Comparison of ENCODE assay signal across 30 cellular contexts in genomic region chr10:127971101-127971946, GRCh38.
"Had no signal": no experiment of that assay in that cellular context is flagged by ENCODE, and none has a peak within 500 bp of the region (broad histone marks: within the 10 kb centered on the region; RNA-seq: fewer than 3 reads in every experiment).

No MANE protein-coding gene starts in this region.

- H3K4me1 ChIP-seq: colonic mucosa, parathyroid adenoma, uterus had no signal

- H3K27me3 ChIP-seq: colonic mucosa, esophagus squamous epithelium, heart right ventricle, tibial nerve, upper lobe of left lung, uterus had no signal

- H3K36me3 Mint-ChIP-seq: naive thymus-derived CD8-positive, alpha-beta T cell had no signal

- H3K9me3 ChIP-seq: colonic mucosa, esophagus squamous epithelium, heart right ventricle, lower lobe of right lung, thoracic aorta, tibial nerve, upper lobe of left lung, uterus had no signal

- H3K36me3 ChIP-seq: colonic mucosa, esophagus squamous epithelium, heart right ventricle, lower lobe of right lung, thoracic aorta, tibial nerve, upper lobe of left lung, uterus had no signal

- H3K4me3 Mint-ChIP-seq: naive thymus-derived CD8-positive, alpha-beta T cell; nephron progenitor cell; stimulated activated naive CD8-positive, alpha-beta T cell treated with anti-CD3 and anti-CD28 coated beads, Interleukin-15, amount 100 ng/mL, for 72 hours had no signal

- H3K4me3 ChIP-seq: colonic mucosa, esophagus squamous epithelium, heart right ventricle, lower lobe of right lung, smooth muscle cell, thoracic aorta, tibial nerve, upper lobe of left lung, uterus had no signal

- ATAC-seq: heart right ventricle; left colon; left ventricle myocardium superior; lower lobe of right lung; naive thymus-derived CD8-positive, alpha-beta T cell; sciatic nerve; stimulated activated naive CD8-positive, alpha-beta T cell treated with anti-CD3 and anti-CD28 coated beads, Interleukin-15, amount 100 ng/mL, for 72 hours had no signal

- DNase-seq: colonic mucosa; dermis blood vessel endothelial cell; effector memory CD4-positive, alpha-beta T cell; erythroblast; esophagus squamous epithelium; foreskin melanocyte; glutamatergic neuron; heart right ventricle; hippocampal formation; kidney glomerular epithelial cell; left colon; left ventricle myocardium superior; lower lobe of right lung; naive thymus-derived CD8-positive, alpha-beta T cell; nephron progenitor cell; stimulated activated CD4-positive, alpha-beta T cell treated with anti-CD3 and anti-CD28 coated beads, Interleukin-12 subunit alpha, Interleukin-12 subunit beta, amount 100 ng/mL, for 4 hours; stimulated activated CD4-positive, alpha-beta T cell treated with anti-CD3 and anti-CD28 coated beads, Interleukin-1b, Interleukin-23, amount 100 ng/mL, for 48 hours; stimulated activated CD4-positive, alpha-beta T cell treated with anti-CD3 and anti-CD28 coated beads, Interleukin-4, amount 100 ng/mL, for 1 hour; stimulated activated CD8-positive, alpha-beta memory T cell treated with anti-CD3 and anti-CD28 coated beads, Interleukin-4, amount 100 ng/mL, for 48 hours; stimulated activated naive CD4-positive, alpha-beta T cell; stimulated activated naive CD8-positive, alpha-beta T cell treated with anti-CD3 and anti-CD28 coated beads, Interleukin-15, amount 100 ng/mL, for 72 hours; upper lobe of left lung; uterus had no signal

- H3K27ac ChIP-seq: colonic mucosa, esophagus squamous epithelium, heart right ventricle, lower lobe of right lung, parathyroid adenoma, thoracic aorta, upper lobe of left lung, uterus had no signal

- FAIRE-seq: islet of Langerhans had no signal

- H3K9me3 Mint-ChIP-seq: naive thymus-derived CD8-positive, alpha-beta T cell; nephron progenitor cell; stimulated activated naive CD8-positive, alpha-beta T cell treated with anti-CD3 and anti-CD28 coated beads, Interleukin-15, amount 100 ng/mL, for 72 hours had no signal

- H3K4me1 Mint-ChIP-seq: stimulated activated naive CD8-positive, alpha-beta T cell treated with anti-CD3 and anti-CD28 coated beads, Interleukin-15, amount 100 ng/mL, for 72 hours had no signal

- H3K27ac Mint-ChIP-seq: naive thymus-derived CD8-positive, alpha-beta T cell; nephron progenitor cell; progenitor cell of endocrine pancreas had no signal
